1 cellular context compared by ENCODE assay signal in genomic region chr1:203039609-203040517, GRCh38.
TF ChIP-seq lines count a peak whose summit lies in the region.

No MANE protein-coding gene starts in this region.

TF ChIP-seq in WTC11, 78 proteins besides CTCF, POLR2A, EP300 and RAD21 (continued from another document):
- TF ChIP-seq ARID4B (CRISPR knock-in tag; IDR thresholded peaks at IDR 0.05; ENCODE audit: borderline replicate concordance) = no peak
- TF ChIP-seq NR1H2 (CRISPR knock-in tag; IDR thresholded peaks at IDR 0.05) = no peak
- TF ChIP-seq ZNF219 (CRISPR knock-in tag; IDR thresholded peaks at IDR 0.05; ENCODE audit: borderline replicate concordance) = no peak
- TF ChIP-seq JUN (CRISPR knock-in tag; IDR thresholded peaks at IDR 0.05) = no peak
- TF ChIP-seq TEAD4 (CRISPR knock-in tag; IDR thresholded peaks at IDR 0.05) = no peak
- no peak for TF ChIP-seq STAT6 (CRISPR knock-in tag; conservative IDR thresholded peaks at IDR 0.05; ENCODE audit: low read depth)
- no peak for TF ChIP-seq ZNF671 (CRISPR knock-in tag; IDR thresholded peaks at IDR 0.05)
- TF ChIP-seq ZNF138 (CRISPR knock-in tag; conservative IDR thresholded peaks at IDR 0.05) = no peak
- TF ChIP-seq HMGA2 (CRISPR knock-in tag; IDR thresholded peaks at IDR 0.05) = no peak
- no peak for TF ChIP-seq MYBL2 (CRISPR knock-in tag; IDR thresholded peaks at IDR 0.05)
- no peak; the same call in none of the 2 replicates for TF ChIP-seq MAX (CRISPR knock-in tag; IDR thresholded peaks at IDR 0.05)
- no peak for TF ChIP-seq SOX15 (CRISPR knock-in tag; IDR thresholded peaks at IDR 0.05)
- TF ChIP-seq TP53 (CRISPR knock-in tag; IDR thresholded peaks at IDR 0.05) = no peak
